Comparison of ENCODE assay signal across 6 cellular contexts in the genomic region with DNA sequence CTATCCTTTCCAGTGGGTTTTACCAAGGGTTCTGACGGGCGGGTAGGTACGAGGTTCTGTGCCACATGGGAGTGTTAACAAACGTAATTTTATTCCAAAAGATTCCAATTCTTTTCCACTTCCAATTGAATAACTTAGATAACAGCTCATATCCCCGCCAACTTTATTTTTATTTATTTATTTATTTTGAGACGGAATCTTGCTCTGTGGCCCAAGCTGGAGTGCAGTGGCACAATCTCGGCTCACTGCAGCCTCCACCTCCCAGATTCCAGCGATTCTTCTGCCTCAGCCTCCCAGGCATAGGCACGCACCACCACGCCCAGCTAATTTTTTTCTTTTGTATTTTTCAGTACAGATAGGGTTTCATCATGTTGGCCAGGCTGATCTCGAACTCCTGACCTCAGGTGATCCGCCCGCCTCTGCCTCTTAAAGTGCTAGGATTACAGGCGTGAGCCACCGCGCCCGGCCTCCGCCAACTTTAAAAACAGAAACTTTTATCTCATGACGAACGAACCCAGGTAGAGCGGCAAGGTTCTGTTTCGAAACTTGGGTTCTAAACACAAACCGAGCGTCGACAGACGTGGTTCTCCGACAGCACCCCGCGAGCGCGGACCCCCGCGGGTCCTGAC. TPM values are rescaled to one million over a fixed set of nuclear protein-coding genes. Genes with fewer than 3 reads are reported as not detected.
DNase-seq lines count a peak whose midpoint lies in the region; ATAC-seq lines count a peak whose summit lies in the region.

No MANE protein-coding gene starts in this region.

- H3K4me1 Mint-ChIP-seq in stimulated activated naive CD8-positive, alpha-beta T cell treated with anti-CD3 and anti-CD28 coated beads, Interleukin-15, amount 100 ng/mL, for 72 hours, result peaks cover 16% of the 10 kb centered on the region

- H3K9me3 ChIP-seq in right cardiac atrium (ENCODE audit: control insufficient read depth, low read length), result no peaks in the 10 kb centered on the region

- peak overlapping the region; percentile 96 for H3K4me3 Mint-ChIP-seq in stimulated activated naive CD8-positive, alpha-beta T cell treated with anti-CD3 and anti-CD28 coated beads, Interleukin-15, amount 100 ng/mL, for 72 hours

- ATAC-seq in HG02870 (IDR thresholded peaks at IDR 0.05; ENCODE audit: unreplicated experiment) (peak; percentile 5), right cardiac atrium (no peak), HG02970 (IDR thresholded peaks at IDR 0.05; ENCODE audit: low FRiP score, unreplicated experiment) (no peak)
- peak; percentile 20 for ATAC-seq in stimulated activated naive CD8-positive, alpha-beta T cell treated with anti-CD3 and anti-CD28 coated beads, Interleukin-15, amount 100 ng/mL, for 72 hours

- no peaks in the 10 kb centered on the region for H3K27me3 Mint-ChIP-seq in stimulated activated naive CD8-positive, alpha-beta T cell treated with anti-CD3 and anti-CD28 coated beads, Interleukin-15, amount 100 ng/mL, for 72 hours

- peak; percentile 28 to 38 for DNase-seq in activated CD4-positive, alpha-beta T cell treated with anti-CD3 and anti-CD28 coated beads for 4 hours
- DNase-seq in right cardiac atrium (peak in 1 of 3 donors; percentile 61), NCI-H1436 (lab: John Stamatoyannopoulos, UW) (no peak)
- peak; percentile 44 to 54 for DNase-seq in stimulated activated naive CD8-positive, alpha-beta T cell treated with anti-CD3 and anti-CD28 coated beads, Interleukin-15, amount 100 ng/mL, for 72 hours

- peak overlapping the region; percentile 89 for H3K27ac ChIP-seq in right cardiac atrium (ENCODE audit: low read length)

- peak overlapping the region; percentile 96 to 97 for H3K27ac Mint-ChIP-seq in stimulated activated naive CD8-positive, alpha-beta T cell treated with anti-CD3 and anti-CD28 coated beads, Interleukin-15, amount 100 ng/mL, for 72 hours

- H3K4me3 ChIP-seq in right cardiac atrium (ENCODE audit: low read length), result peak overlapping the region; percentile 92

- 3% methylated on average over 33 of the region's 33 CpGs for WGBS in right cardiac atrium

- H3K27me3 ChIP-seq in right cardiac atrium (ENCODE audit: control insufficient read depth, insufficient read depth), result no peaks in the 10 kb centered on the region

- intact Hi-C loops in right cardiac atrium (cut with DNase I), result no loop called here

- peaks cover 3% of the 10 kb centered on the region for H3K4me1 ChIP-seq in right cardiac atrium (ENCODE audit: control insufficient read depth, insufficient read depth, low read length)

- H3K9me3 Mint-ChIP-seq in stimulated activated naive CD8-positive, alpha-beta T cell treated with anti-CD3 and anti-CD28 coated beads, Interleukin-15, amount 100 ng/mL, for 72 hours, result no peaks in the 10 kb centered on the region

RNA-seq across cellular contexts. Expression of a gene that starts 0.6 kb away (rescaled TPM):
- 100 to 1,000 TPM; 110 to 145 (median 121) TPM for total RNA-seq in right cardiac atrium
- 166 TPM for polyA plus RNA-seq in right cardiac atrium

RNA-seq across cellular contexts. Expression of a gene that starts 14.5 kb away (rescaled TPM):
- total RNA-seq in right cardiac atrium, result under 1 TPM; 0.17 to 0.43 (median 0.33) TPM
- 0.48 TPM for polyA plus RNA-seq in right cardiac atrium

RNA-seq across cellular contexts. Expression of a gene that starts 17.2 kb away (rescaled TPM):
- 100 to 1,000 TPM; 103 to 114 (median 110) TPM for total RNA-seq in right cardiac atrium
- polyA plus RNA-seq in right cardiac atrium, result 105 TPM

RNA-seq across cellular contexts. Expression of a gene that starts 27.4 kb away (rescaled TPM):
- 10 to 100 TPM; 11.8 to 16.1 (median 14.2) TPM for total RNA-seq in right cardiac atrium
- polyA plus RNA-seq in right cardiac atrium, result 13.7 TPM

RNA-seq across cellular contexts. Expression of a gene that starts 36.1 kb away (rescaled TPM):
- 10 to 100 TPM; 20.2 to 24.8 (median 21.5) TPM for total RNA-seq in right cardiac atrium
- polyA plus RNA-seq in right cardiac atrium, result 19.3 TPM

Comparison
In these comparisons a context has a peak if more than half of its experiments do, and no peak if none do; other contexts are left out.
1. ATAC-seq: peak in HG02870 (single experiment) and stimulated activated naive CD8-positive, alpha-beta T cell treated with anti-CD3 and anti-CD28 coated beads, Interleukin-15, amount 100 ng/mL, for 72 hours (single experiment); none in right cardiac atrium (0 of 2) and HG02970 (single experiment).